In the genomic region with DNA sequence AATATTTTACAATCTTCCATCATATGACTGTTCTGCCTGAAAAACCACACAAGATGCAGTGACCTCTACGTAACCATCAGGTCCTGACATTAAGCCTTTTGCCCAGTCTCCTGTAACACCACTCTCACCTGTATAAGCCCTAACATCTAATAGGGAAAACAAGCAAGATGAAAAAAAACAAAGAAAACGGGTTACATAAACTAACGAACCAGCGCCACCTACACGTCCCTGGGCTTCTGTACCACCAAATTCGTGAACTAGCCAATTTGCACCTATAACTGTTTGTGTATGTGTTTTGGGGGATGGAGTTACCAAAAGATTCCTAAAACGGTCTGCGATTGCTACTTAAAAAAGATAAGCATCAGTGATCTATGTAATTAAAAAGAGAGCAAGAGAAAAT, we compare ENCODE assay signal across 29 cellular contexts.
DNase-seq lines count a peak whose midpoint lies in the region; ATAC-seq, FAIRE-seq and TF ChIP-seq lines count a peak whose summit lies in the region.
"Had no signal": no experiment of that assay in that cellular context is flagged by ENCODE, and none has a peak within 500 bp of the region (broad histone marks: within the 10 kb centered on the region; RNA-seq: fewer than 3 reads in every experiment).

No MANE protein-coding gene starts in this region.

- no peak for DNase-seq in GM06990 (ENCODE audit: extremely low read depth, insufficient read length)
- no peak for DNase-seq in H9
- no peak for DNase-seq in H1 (ENCODE audit: low read depth in 1 of 2, low spot score in 2 of 2)
- no peak for DNase-seq in head of caudate nucleus
- no peak for DNase-seq in MG63
- DNase-seq: activated B cell treated with CpG ODN at 0.5 μM for 24 hours; activated CD4-positive, alpha-beta T cell treated with anti-CD3 and anti-CD28 coated beads, Interleukin-2, amount 50 U/mL, for 4 hours; activated naive CD4-positive, alpha-beta T cell treated with anti-CD3 and anti-CD28 coated beads for 36 hours; amygdala; C1 segment of cervical spinal cord; DND-41; erythroblast; GOT3; mucosa of descending colon; NCI-H1436 treated with DMSO at 0.1 percent for 48 hours; NCI-H2107; NCI-H510A; OCI-M1; SHP77; stimulated activated naive CD4-positive, alpha-beta T cell treated with Interleukin-2 at 50 U/mL for 16 hours; SW 1271; T1000 had no signal

- H2BK20ac ChIP-seq in H9 (ENCODE audit: low read depth, low read length, poor library complexity, severe bottlenecking), result no peak overlapping the region
- no peak overlapping the region for H2BK20ac ChIP-seq in H1 (ENCODE audit: low read length)

- H3K4me1 ChIP-seq in H9 (ENCODE audit: insufficient read depth, low read length) (no peaks in the 10 kb centered on the region), OCI-LY3 (ENCODE audit: low read length) (peaks cover 14% of the 10 kb centered on the region), H1 (replicated peaks in 1 of 4; ENCODE audit: control insufficient read depth in 3 of 4, insufficient read depth in 4 of 4, low read length in 3 of 4) (no peaks in the 10 kb centered on the region)

- intact Hi-C loops in head of caudate nucleus (cut with DNase I), result loop anchor here (5.0 kb wide), 1 partner anchor 272 kb away; no protein-coding TSS in a partner anchor

- no peak overlapping the region for H2BK120ac ChIP-seq in H9 (ENCODE audit: low read depth, low read length, poor library complexity, severe bottlenecking)
- no peak overlapping the region for H2BK120ac ChIP-seq in H1 (replicated peaks; ENCODE audit: low read depth, low read length)

- ATAC-seq in GM18909 (IDR thresholded peaks at IDR 0.05; ENCODE audit: poor library complexity, unreplicated experiment), result no peak
- ATAC-seq: mucosa of descending colon; natural killer cell treated with Interleukin-12 subunit alpha and Interleukin-12 subunit beta and Interleukin-15 and Interleukin-18, amount 100 ng/mL, for 72 hours had no signal

- no peak overlapping the region for H2BK12ac ChIP-seq in H9 (ENCODE audit: insufficient read length, low read depth, low read length)
- H2BK12ac ChIP-seq in H1 (ENCODE audit: low read depth, low read length), result no peak overlapping the region

- H2AK5ac ChIP-seq in H9 (ENCODE audit: insufficient read length, low read length) (no peak overlapping the region), H1 (ENCODE audit: low read depth, low read length) (no peak overlapping the region)

- H3K9me3 Mint-ChIP-seq in H9, result no peaks in the 10 kb centered on the region
- H3K9me3 Mint-ChIP-seq: activated B cell treated with CpG ODN at 0.5 μM for 24 hours; activated naive CD4-positive, alpha-beta T cell treated with anti-CD3 and anti-CD28 coated beads for 36 hours; activated T-helper 1 cell treated with anti-CD3 and anti-CD28 coated beads, Interleukin-12 subunit alpha, Interleukin-12 subunit beta, Interleukin-2, Interleukin-4 antibody, amounts not matched to agents 30 ng/mL and 10 ng/mL and 1 ng/mL, durations not matched to agents 14 hours and 24 hours and 36 hours had no signal

- no peak for FAIRE-seq in H1 (lab: Jason Lieb, UNC)
- FAIRE-seq: bronchial epithelial cell, GM12892 had no signal

- WGBS in H9 (ENCODE audit: extremely low coverage, insufficient read length, low lambda C conversion rate), result no CpG with 5 or more reads among the region's 8 CpGs
- 76% methylated on average over 8 of the region's 8 CpGs; no CpG with 5 or more reads in 1 of the 2 experiments for WGBS in H1 (ENCODE audit: extremely low coverage in 1 of 2, insufficient coverage in 1 of 2, insufficient read length in 1 of 2, insufficient replicate concordance in 2 of 2, low coverage in 1 of 2, low lambda C conversion rate in 2 of 2, missing lambda C conversion rate in 1 of 2), 2 experiments

- H3K9me3 ChIP-seq in H9 (ENCODE audit: control insufficient read depth, low read depth, low read length) (no peaks in the 10 kb centered on the region), OCI-LY3 (ENCODE audit: insufficient read depth, low read length) (no peaks in the 10 kb centered on the region), H1 (ENCODE audit: insufficient read depth in 2 of 2, low read depth in 1 of 2, low read length in 1 of 2) (no peaks in the 10 kb centered on the region), MG63 (peaks cover 3% of the 10 kb centered on the region; the same call in 1 of the 2 replicates)
- H3K9me3 ChIP-seq: mucosa of descending colon had no signal

- H3K23me2 ChIP-seq in H9 (ENCODE audit: insufficient read length, low read depth, low read length, poor library complexity, severe bottlenecking) (no peaks in the 10 kb centered on the region), H1 (ENCODE audit: low read depth, low read length) (no peaks in the 10 kb centered on the region)

- H3K79me1 ChIP-seq in H9 (ENCODE audit: insufficient read depth, low read depth, low read length, poor library complexity, severe bottlenecking), result no peaks in the 10 kb centered on the region
- no peaks in the 10 kb centered on the region for H3K79me1 ChIP-seq in H1 (ENCODE audit: low read depth, low read length)

- no peak overlapping the region for H4K8ac ChIP-seq in H9 (replicated peaks; ENCODE audit: insufficient read length, low read depth, low read length)
- no peak overlapping the region for H4K8ac ChIP-seq in H1 (ENCODE audit: extremely low read depth, insufficient read depth, low read length)

- CTCF ChIA-PET in H1 (lab: Charles Lee; ENCODE audit: partially characterized antibody), result interaction anchor here (0.7 to 2.4 kb wide), 7 partner anchors 9 to 34 kb away, joined by 3 to 18 read pairs (median 3); no protein-coding TSS in a partner anchor

- no peak overlapping the region for H3T11ph ChIP-seq in H9 (ENCODE audit: low read length)

- no peaks in the 10 kb centered on the region; the same call in 1 of the 2 replicates for H3K27me3 Mint-ChIP-seq in H9 (ENCODE audit: low read depth)
- H3K27me3 Mint-ChIP-seq: activated B cell treated with CpG ODN at 0.5 μM for 24 hours; natural killer cell treated with Interleukin-12 subunit alpha and Interleukin-12 subunit beta and Interleukin-15 and Interleukin-18, amount 100 ng/mL, for 72 hours had no signal

- TF ChIP-seq CTCF in GM06990 (IDR thresholded peaks at IDR 0.05; ENCODE audit: insufficient read depth, low read length, poor library complexity, severe bottlenecking), result peak; percentile 60
- peak; percentile 59 for TF ChIP-seq CTCF in H9 (conservative IDR thresholded peaks at IDR 0.05)
- peak; percentile 47 for TF ChIP-seq CTCF in OCI-LY3 (IDR thresholded peaks at IDR 0.05; ENCODE audit: low read depth, low read length)
- TF ChIP-seq CTCF in H1 (IDR thresholded peaks at IDR 0.05; ENCODE audit: control extremely low read depth in 1 of 3, insufficient read depth in 1 of 3, low read depth in 1 of 3, low read length in 3 of 3), result peak; percentile 31 to 60 (median 35); a peak in 3 of 4 replicates

- no peak overlapping the region for H3K4me3 Mint-ChIP-seq in H9
- H3K4me3 Mint-ChIP-seq: activated B cell treated with CpG ODN at 0.5 μM for 24 hours; activated naive CD4-positive, alpha-beta T cell treated with anti-CD3 and anti-CD28 coated beads for 36 hours; activated T-helper 1 cell treated with anti-CD3 and anti-CD28 coated beads, Interleukin-12 subunit alpha, Interleukin-12 subunit beta, Interleukin-2, Interleukin-4 antibody, amounts not matched to agents 30 ng/mL and 10 ng/mL and 1 ng/mL, durations not matched to agents 14 hours and 24 hours and 36 hours; natural killer cell treated with Interleukin-12 subunit alpha and Interleukin-12 subunit beta and Interleukin-15 and Interleukin-18, amount 100 ng/mL, for 72 hours had no signal

- H3K27ac ChIP-seq in H9 (ENCODE audit: insufficient read length, low read depth, low read length), result no peak overlapping the region
- no peak overlapping the region for H3K27ac ChIP-seq in OCI-LY3 (ENCODE audit: low read length)
- H3K27ac ChIP-seq in H1 (ENCODE audit: low read depth, low read length), result no peak overlapping the region

- H3K36me3 ChIP-seq in GM06990 (ENCODE audit: control insufficient read depth, insufficient read depth, low read length) (no peaks in the 10 kb centered on the region), OCI-LY3 (replicated peaks; ENCODE audit: low read depth, low read length) (no peaks in the 10 kb centered on the region), H1 (ENCODE audit: control insufficient read depth in 2 of 4, insufficient read depth in 4 of 4, low read length in 3 of 4) (no peaks in the 10 kb centered on the region), MG63 (no peaks in the 10 kb centered on the region)

- H3K9ac ChIP-seq in H9 (ENCODE audit: extremely low read depth, insufficient read length, low read length) (no peak overlapping the region), OCI-LY3 (ENCODE audit: low read length) (no peak overlapping the region), H1 (replicated peaks in 1 of 4; ENCODE audit: extremely low read depth in 1 of 4, low read depth in 3 of 4, low read length in 3 of 4) (no peak overlapping the region)

- H3K14ac ChIP-seq in H9 (ENCODE audit: insufficient read depth, low read length) (no peak overlapping the region), H1 (ENCODE audit: insufficient read length) (no peak overlapping the region)

- H4K5ac ChIP-seq in H9 (ENCODE audit: insufficient read length, low read depth, low read length) (no peak overlapping the region), H1 (ENCODE audit: insufficient read length, low read depth, low read length) (no peak overlapping the region)

- no peak overlapping the region for H3K4ac ChIP-seq in H9 (ENCODE audit: low read depth, low read length)
- H3K4ac ChIP-seq in H1 (replicated peaks; ENCODE audit: insufficient read length, low read depth, low read length), result no peak overlapping the region

- H4K91ac ChIP-seq in H9 (ENCODE audit: insufficient read length, low read depth, low read length) (no peak overlapping the region), H1 (replicated peaks; ENCODE audit: insufficient read length, low read length) (no peak overlapping the region)

- H2BK5ac ChIP-seq in H9 (ENCODE audit: insufficient read length, low read length) (no peak overlapping the region), H1 (ENCODE audit: low read depth, low read length) (no peak overlapping the region)

- TF ChIP-seq RAD21 in H1 (IDR thresholded peaks at IDR 0.05 in 1 of 2, conservative IDR thresholded peaks at IDR 0.05 in 1 of 2; ENCODE audit: low read depth in 2 of 2, low read length in 2 of 2), result peak; percentile 63 to 64

- no peak overlapping the region for H3K27ac Mint-ChIP-seq in H9
- H3K27ac Mint-ChIP-seq: activated B cell treated with CpG ODN at 0.5 μM for 24 hours; activated naive CD4-positive, alpha-beta T cell treated with anti-CD3 and anti-CD28 coated beads for 36 hours; activated T-helper 1 cell treated with anti-CD3 and anti-CD28 coated beads, Interleukin-12 subunit alpha, Interleukin-12 subunit beta, Interleukin-2, Interleukin-4 antibody, amounts not matched to agents 30 ng/mL and 10 ng/mL and 1 ng/mL, durations not matched to agents 14 hours and 24 hours and 36 hours; natural killer cell treated with Interleukin-12 subunit alpha and Interleukin-12 subunit beta and Interleukin-15 and Interleukin-18, amount 100 ng/mL, for 72 hours had no signal

- no peak overlapping the region for H2AFZ ChIP-seq in H9 (ENCODE audit: low read length)
- no peak overlapping the region for H2AFZ ChIP-seq in OCI-LY3 (ENCODE audit: low read depth, low read length)
- no peak overlapping the region for H2AFZ ChIP-seq in H1 (ENCODE audit: low read length)

- H3K27me3 ChIP-seq in GM06990 (replicated peaks; ENCODE audit: control insufficient read depth, insufficient read depth, low read length) (no peaks in the 10 kb centered on the region), H9 (ENCODE audit: insufficient read depth, low read length) (no peaks in the 10 kb centered on the region), OCI-LY3 (ENCODE audit: low read depth, low read length) (no peaks in the 10 kb centered on the region; the same call in 1 of the 2 replicates), H1 (replicated peaks in 1 of 4; ENCODE audit: control insufficient read depth in 3 of 4, extremely low read depth in 1 of 4, insufficient read depth in 3 of 4, low read length in 3 of 4) (no peaks in the 10 kb centered on the region), MG63 (no peaks in the 10 kb centered on the region; the same call in 1 of the 2 replicates)

- H3K4me2 ChIP-seq in H9 (ENCODE audit: insufficient read depth, insufficient read length, low read length) (no peak overlapping the region), OCI-LY3 (ENCODE audit: low read length) (no peak overlapping the region), H1 (ENCODE audit: insufficient read depth in 1 of 2, low read depth in 2 of 2, low read length in 2 of 2) (no peak overlapping the region)

- H3K18ac ChIP-seq in H9 (ENCODE audit: insufficient read length, low read depth, low read length), result no peak overlapping the region
- H3K18ac ChIP-seq in H1 (ENCODE audit: extremely low read depth, low read length), result no peak overlapping the region

- H3K56ac ChIP-seq in H9 (ENCODE audit: insufficient read length, low read depth, low read length), result no peak overlapping the region
- H3K56ac ChIP-seq in H1 (replicated peaks; ENCODE audit: insufficient read length, low read depth, low read length), result no peak overlapping the region

- H3K36me3 Mint-ChIP-seq in H9 (ENCODE audit: insufficient read depth in 1 of 3, low read depth in 3 of 3), result no peaks in the 10 kb centered on the region

- TF ChIP-seq POLR2A in H1 (IDR thresholded peaks at IDR 0.05; ENCODE audit: control extremely low read depth in 1 of 2, low read depth in 2 of 2, low read length in 2 of 2), result no peak

- H4K20me1 ChIP-seq in H9 (ENCODE audit: control insufficient read depth, insufficient read depth, insufficient read length), result no peaks in the 10 kb centered on the region
- no peaks in the 10 kb centered on the region for H4K20me1 ChIP-seq in OCI-LY3 (ENCODE audit: insufficient read depth, low read length)
- no peaks in the 10 kb centered on the region for H4K20me1 ChIP-seq in H1 (replicated peaks in 1 of 2; ENCODE audit: control insufficient read depth in 1 of 2, insufficient read depth in 2 of 2, low read length in 2 of 2)

- no peak overlapping the region for H3K23ac ChIP-seq in H9 (ENCODE audit: insufficient read length, low read depth, low read length)
- H3K23ac ChIP-seq in H1 (ENCODE audit: insufficient read length), result no peak overlapping the region

- POLR2A ChIA-PET in H1 (lab: Charles Lee; ENCODE audit: partially characterized antibody), result no interaction called here

- TF ChIP-seq EP300 in H1 (IDR thresholded peaks at IDR 0.05; ENCODE audit: borderline replicate concordance in 1 of 2, low read depth in 2 of 2, low read length in 2 of 2), result no peak

- H3K4me3 ChIP-seq in GM06990 (replicated peaks; ENCODE audit: low read depth, low read length), result no peak overlapping the region
- H3K4me3 ChIP-seq in OCI-LY3 (ENCODE audit: low read length), result no peak overlapping the region
- H3K4me3 ChIP-seq in H1 (ENCODE audit: extremely low read depth in 1 of 4, insufficient read depth in 2 of 4, low read depth in 3 of 4, low read length in 4 of 4), result no peak overlapping the region
- H3K4me3 ChIP-seq in MG63, result no peak overlapping the region
- H3K4me3 ChIP-seq: lung, mucosa of descending colon had no signal

- H2BK15ac ChIP-seq in H9 (ENCODE audit: low read depth, low read length) (no peak overlapping the region), H1 (ENCODE audit: low read length) (no peak overlapping the region)

- H3K79me2 ChIP-seq in H9 (ENCODE audit: insufficient read depth, low read length) (no peaks in the 10 kb centered on the region), OCI-LY3 (ENCODE audit: low read length) (no peaks in the 10 kb centered on the region), H1 (ENCODE audit: control insufficient read depth in 1 of 2, insufficient read depth in 2 of 2, low read length in 2 of 2) (no peaks in the 10 kb centered on the region)

- H3K4me1 Mint-ChIP-seq in H9, result peaks cover 6 to 7% of the 10 kb centered on the region in 2 experiments
